Comparison of ENCODE assay signal across 8 cellular contexts in genomic region chr10:58384999-58385783, GRCh38. TPM values are rescaled to one million over a fixed set of nuclear protein-coding genes. Genes with fewer than 3 reads are reported as not detected.
A peak's percentile ranks its signal among the peaks of the same experiment; 100 is the strongest.
DNase-seq lines count a peak whose midpoint lies in the region; ATAC-seq lines count a peak whose summit lies in the region.

TSS of gene TFAM (plus strand) at chr10:58385410. CDS start at chr10:58385548, 138 bp downstream.

- H4K20me1 ChIP-seq in GM23248 (ENCODE audit: insufficient read depth): no peaks in the 10 kb centered on the region

- peaks cover 48% of the 10 kb centered on the region for H3K79me2 ChIP-seq in GM23248 (ENCODE audit: insufficient read depth)

- in situ Hi-C loops in GM23248 (cut with MboI): no loop called here

- DNase-seq in EL (peak; percentile 93), GM23248 (peak; percentile 97), Kasumi-1 (lab: John Stamatoyannopoulos, UW) (peak; percentile 92 to 93), RKO (ENCODE audit: low spot score) (peak; percentile 92), fibroblast of peridontal ligament (ENCODE audit: extremely low read depth) (peak; percentile 88)
- peak; percentile 96 for DNase-seq in natural killer cell treated with Interleukin-12 subunit alpha and Interleukin-12 subunit beta and Interleukin-15 and Interleukin-18, amount 100 ng/mL, for 72 hours (ENCODE audit: low spot score)
- peak; percentile 98 for DNase-seq in stimulated activated naive CD8-positive, alpha-beta T cell treated with anti-CD3 and anti-CD28 coated beads, Interleukin-15, Interleukin-2, amounts not matched to agents 100 U/mL and 50 U/mL, for 24 hours

- WGBS in GM23248 (ENCODE audit: low coverage in 1 of 2, low lambda C conversion rate in 2 of 2, missing lambda C conversion rate in 2 of 2), 2 experiments: 1 to 2% methylated on average over 44 to 63 of the region's 65 CpGs

- peaks cover 8% of the 10 kb centered on the region for H3K4me1 Mint-ChIP-seq in activated T-helper 17 cell treated with anti-CD3 and anti-CD28 coated beads, Interleukin-2, amount 50 U/mL, for 72 hours
- H3K4me1 Mint-ChIP-seq in natural killer cell treated with Interleukin-12 subunit alpha and Interleukin-12 subunit beta and Interleukin-15 and Interleukin-18, amount 100 ng/mL, for 72 hours (ENCODE audit: low read depth in 2 of 2): peaks cover 26 to 41% of the 10 kb centered on the region in 2 donors

- H3K9me3 ChIP-seq in GM23248 (ENCODE audit: low read depth): no peaks in the 10 kb centered on the region

- peaks cover 45% of the 10 kb centered on the region for H3K36me3 Mint-ChIP-seq in activated T-helper 17 cell treated with anti-CD3 and anti-CD28 coated beads, Interleukin-2, amount 50 U/mL, for 72 hours (ENCODE audit: low read depth)
- H3K36me3 Mint-ChIP-seq in natural killer cell treated with Interleukin-12 subunit alpha and Interleukin-12 subunit beta and Interleukin-15 and Interleukin-18, amount 100 ng/mL, for 72 hours: peaks cover 15% of the 10 kb centered on the region

- peak within 1 kb of the TSS; percentile 84 for H3K4me2 ChIP-seq in GM23248 (ENCODE audit: unreplicated experiment)

- no peaks in the 10 kb centered on the region for H3K9me2 ChIP-seq in GM23248 (ENCODE audit: insufficient read depth)

- peaks cover 9% of the 10 kb centered on the region; the same call in 1 of the 2 replicates for H3K4me1 ChIP-seq in GM23248 (ENCODE audit: insufficient read depth)

- H3K9ac ChIP-seq in GM23248: peak within 1 kb of the TSS; percentile 82

- peak within 1 kb of the TSS; percentile 92 for H3K4me3 Mint-ChIP-seq in activated T-helper 17 cell treated with anti-CD3 and anti-CD28 coated beads, Interleukin-2, amount 50 U/mL, for 72 hours
- H3K4me3 Mint-ChIP-seq in natural killer cell treated with Interleukin-12 subunit alpha and Interleukin-12 subunit beta and Interleukin-15 and Interleukin-18, amount 100 ng/mL, for 72 hours: peak within 1 kb of the TSS; percentile 95

- H2AFZ ChIP-seq in GM23248: peak within 1 kb of the TSS; percentile 91

- no peaks in the 10 kb centered on the region for H3K27me3 ChIP-seq in GM23248 (replicated peaks; ENCODE audit: insufficient read depth)

- H3K27ac Mint-ChIP-seq in activated T-helper 17 cell treated with anti-CD3 and anti-CD28 coated beads, Interleukin-2, amount 50 U/mL, for 72 hours: peak within 1 kb of the TSS; percentile 96
- peak within 1 kb of the TSS; percentile 89 to 98 for H3K27ac Mint-ChIP-seq in natural killer cell treated with Interleukin-12 subunit alpha and Interleukin-12 subunit beta and Interleukin-15 and Interleukin-18, amount 100 ng/mL, for 72 hours

- peak within 1 kb of the TSS; percentile 85 for H3K4me3 ChIP-seq in GM23248

- peak; percentile 90 for ATAC-seq in activated T-helper 17 cell treated with anti-CD3 and anti-CD28 coated beads, Interleukin-2, amount 50 U/mL, for 72 hours (replicated peaks)
- peak; percentile 97 to 98 for ATAC-seq in natural killer cell treated with Interleukin-12 subunit alpha and Interleukin-12 subunit beta and Interleukin-15 and Interleukin-18, amount 100 ng/mL, for 72 hours
- peak; percentile 90 for ATAC-seq in stimulated activated naive CD8-positive, alpha-beta T cell treated with anti-CD3 and anti-CD28 coated beads, Interleukin-15, Interleukin-2, amounts not matched to agents 100 U/mL and 50 U/mL, for 24 hours

- H3K27ac ChIP-seq in GM23248: peak within 1 kb of the TSS; percentile 76

- peaks cover 21% of the 10 kb centered on the region for H3K36me3 ChIP-seq in GM23248 (ENCODE audit: low read depth)

- no peaks in the 10 kb centered on the region for H3K27me3 Mint-ChIP-seq in activated T-helper 17 cell treated with anti-CD3 and anti-CD28 coated beads, Interleukin-2, amount 50 U/mL, for 72 hours
- peaks cover 0 to 3% of the 10 kb centered on the region in 2 donors for H3K27me3 Mint-ChIP-seq in natural killer cell treated with Interleukin-12 subunit alpha and Interleukin-12 subunit beta and Interleukin-15 and Interleukin-18, amount 100 ng/mL, for 72 hours

- H3F3A ChIP-seq in GM23248 (ENCODE audit: insufficient read depth): peaks cover 8% of the 10 kb centered on the region; the same call in 1 of the 2 replicates

- no peaks in the 10 kb centered on the region for H3K9me3 Mint-ChIP-seq in activated T-helper 17 cell treated with anti-CD3 and anti-CD28 coated beads, Interleukin-2, amount 50 U/mL, for 72 hours
- H3K9me3 Mint-ChIP-seq in natural killer cell treated with Interleukin-12 subunit alpha and Interleukin-12 subunit beta and Interleukin-15 and Interleukin-18, amount 100 ng/mL, for 72 hours: no peaks in the 10 kb centered on the region

RNA-seq across cellular contexts. Expression of gene TFAM, which starts in this region (rescaled TPM):
- 12.5 and 20.0 TPM in 2 replicates for total RNA-seq in GM23248 (2014; rRNA removed; shearing (Covaris generic))
- polyA plus RNA-seq in GM23248 (2016; fragmentation: Nextera tagmentation; extraction: Ambion mirVana): 17.8 and 20.6 TPM in 2 replicates
- 100 to 1,000 TPM in 1 of 2 donors, 10 to 100 TPM in 1; 49.0 to 102 TPM for total RNA-seq in activated T-helper 17 cell treated with anti-CD3 and anti-CD28 coated beads, Interleukin-2, amount 50 U/mL, for 72 hours
- total RNA-seq in natural killer cell treated with Interleukin-12 subunit alpha and Interleukin-12 subunit beta and Interleukin-15 and Interleukin-18, amount 100 ng/mL, for 72 hours: 10 to 100 TPM; 59.6 to 84.9 TPM

Comparison
In these comparisons a context has a peak if more than half of its experiments do, and no peak if none do; other contexts are left out.
1. Peak in every context shown above with its lines: DNase-seq, ATAC-seq, H3K4me3 ChIP-seq and H3K27ac ChIP-seq.